ENCODE assay signal across 8 cellular contexts in genomic region chr2:182866461-182867369, GRCh38. TPM values are rescaled to one million over a fixed set of nuclear protein-coding genes. Genes with fewer than 3 reads are reported as not detected.
DNase-seq lines count a peak whose midpoint lies in the region; ATAC-seq, FAIRE-seq and TF ChIP-seq lines count a peak whose summit lies in the region.

TSS of gene FRZB (minus strand) at chr2:182866637. CDS start at chr2:182866552, 85 bp downstream.

- no peak for TF ChIP-seq CTCF in GM12865 (IDR thresholded peaks at IDR 0.05; ENCODE audit: insufficient read depth, low read depth, low read length, missing control alignments)

- DNase-seq in GM12865 (ENCODE audit: low read depth) = no peak
- DNase-seq in NCI-H510A (lab: John Stamatoyannopoulos, UW) = peak; percentile 88
- DNase-seq in central memory CD8-positive, alpha-beta T cell (ENCODE audit: low spot score in 2 of 2) = no peak
- DNase-seq in islet precursor cell = peak; percentile 87
- peak; percentile 34 for DNase-seq in small intestine
- no peak for DNase-seq in GM19238 (ENCODE audit: insufficient read length, low spot score)
- no peak for DNase-seq in NCI-H1417 (lab: John Stamatoyannopoulos, UW)

- peak within 1 kb of the TSS; percentile 33 for H3K4me3 Mint-ChIP-seq in central memory CD8-positive, alpha-beta T cell

- no peaks in the 10 kb centered on the region for H3K36me3 ChIP-seq in small intestine (ENCODE audit: control insufficient read depth in 2 of 2, insufficient read depth in 2 of 2, low read length in 2 of 2)

- no peak within 1 kb of the TSS for H3K27ac Mint-ChIP-seq in central memory CD8-positive, alpha-beta T cell (ENCODE audit: low read depth)

- peaks cover 91% of the 10 kb centered on the region for H3K27me3 Mint-ChIP-seq in central memory CD8-positive, alpha-beta T cell

- H3K9me3 Mint-ChIP-seq in central memory CD8-positive, alpha-beta T cell = no peaks in the 10 kb centered on the region

- H3K36me3 Mint-ChIP-seq in central memory CD8-positive, alpha-beta T cell (ENCODE audit: insufficient read depth) = no peaks in the 10 kb centered on the region

- no peaks in the 10 kb centered on the region for H3K9me3 ChIP-seq in small intestine (ENCODE audit: control insufficient read depth, low read depth)

- peaks cover 0 to 5% of the 10 kb centered on the region in 2 donors for H3K27me3 ChIP-seq in small intestine (ENCODE audit: control insufficient read depth in 2 of 2, insufficient read depth in 2 of 2, low read length in 2 of 2)

- no peak for FAIRE-seq in small intestine (lab: Jason Lieb, UNC)

- H3K4me3 ChIP-seq in GM12865 (ENCODE audit: low read depth, low read length) (peak within 1 kb of the TSS; percentile 3; the same call in 1 of the 2 replicates), small intestine (ENCODE audit: low read depth in 1 of 2, low read length in 2 of 2) (peak within 1 kb of the TSS; percentile 16 to 24)

- H3K4me1 Mint-ChIP-seq in central memory CD8-positive, alpha-beta T cell = peaks cover 16% of the 10 kb centered on the region

- ATAC-seq in central memory CD8-positive, alpha-beta T cell (replicated peaks; ENCODE audit: extremely low read depth, poor library complexity, severe bottlenecking) = peak; percentile 19
- ATAC-seq in HG02571 (IDR thresholded peaks at IDR 0.05; ENCODE audit: unreplicated experiment) = no peak

- H3K27ac ChIP-seq in small intestine (ENCODE audit: low read depth in 1 of 2, low read length in 1 of 2) = peak within 1 kb of the TSS in 1 of 2 donors; percentile 56

- WGBS in small intestine, 3 donors = 3 to 9% (median 6%) methylated on average over 50 to 55 of the region's 55 CpGs

- H3K4me1 ChIP-seq in small intestine (ENCODE audit: control insufficient read depth in 2 of 2, insufficient read depth in 1 of 2, low read depth in 1 of 2, low read length in 1 of 2) = peaks cover 2 to 3% of the 10 kb centered on the region in 2 donors

RNA-seq across cellular contexts. Expression of gene FRZB, which starts in this region (rescaled TPM):
- 1 to 10 TPM; 1.9 to 5.2 (median 2.5) TPM for polyA plus RNA-seq in small intestine

Comparison
In these comparisons a context has a peak if more than half of its experiments do, and no peak if none do; other contexts are left out.
1. DNase-seq: peak in NCI-H510A (single experiment), islet precursor cell (single experiment) and small intestine (single experiment); none in GM12865 (single experiment), central memory CD8-positive, alpha-beta T cell (0 of 2), GM19238 (single experiment) and NCI-H1417 (0 of 3).